Comparison of ENCODE assay signal across 1 cellular context in the genomic region with DNA sequence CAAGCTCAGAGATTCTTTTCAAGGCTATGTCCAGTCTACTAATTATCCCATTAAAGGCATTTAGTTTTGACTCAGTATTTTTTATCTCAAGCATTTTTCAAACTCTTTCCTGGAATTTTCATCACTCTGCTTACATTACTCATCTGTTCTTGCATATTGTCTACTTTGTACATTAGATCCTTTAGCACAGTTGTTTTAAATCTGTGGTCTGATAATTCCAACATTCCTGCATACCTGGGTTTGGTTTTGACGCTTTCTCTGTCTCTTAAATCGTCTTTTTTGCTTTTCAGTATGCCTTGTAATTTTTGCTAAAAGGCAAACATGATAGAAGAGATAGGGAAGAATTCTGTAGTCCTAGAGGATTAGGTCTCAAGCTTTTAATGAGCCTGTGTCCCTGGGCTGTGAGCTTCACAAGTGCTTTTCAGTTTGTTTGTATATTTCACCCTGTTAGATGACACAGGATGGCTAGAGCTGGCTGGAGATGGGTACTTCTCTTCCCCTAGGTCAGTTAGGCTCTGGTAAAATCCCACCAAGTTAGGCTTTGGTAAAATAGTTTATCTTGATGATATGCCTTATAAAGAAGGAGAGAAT.
TF ChIP-seq lines count a peak whose summit lies in the region.

No MANE protein-coding gene starts in this region.

TF ChIP-seq in IMR-90, 13 proteins besides CTCF, POLR2A, EP300 and RAD21:
- TF ChIP-seq MXI1 (IDR thresholded peaks at IDR 0.05; ENCODE audit: borderline replicate concordance, low read depth, low read length) (no peak), CEBPB (IDR thresholded peaks at IDR 0.05; ENCODE audit: low read depth, low read length) (no peak), SMC3 (IDR thresholded peaks at IDR 0.05; ENCODE audit: low read depth, low read length) (no peak), CHD1 (IDR thresholded peaks at IDR 0.05; ENCODE audit: low read depth, low read length) (no peak)
